Comparison of ENCODE assay signal across 10 cellular contexts in the genomic region with DNA sequence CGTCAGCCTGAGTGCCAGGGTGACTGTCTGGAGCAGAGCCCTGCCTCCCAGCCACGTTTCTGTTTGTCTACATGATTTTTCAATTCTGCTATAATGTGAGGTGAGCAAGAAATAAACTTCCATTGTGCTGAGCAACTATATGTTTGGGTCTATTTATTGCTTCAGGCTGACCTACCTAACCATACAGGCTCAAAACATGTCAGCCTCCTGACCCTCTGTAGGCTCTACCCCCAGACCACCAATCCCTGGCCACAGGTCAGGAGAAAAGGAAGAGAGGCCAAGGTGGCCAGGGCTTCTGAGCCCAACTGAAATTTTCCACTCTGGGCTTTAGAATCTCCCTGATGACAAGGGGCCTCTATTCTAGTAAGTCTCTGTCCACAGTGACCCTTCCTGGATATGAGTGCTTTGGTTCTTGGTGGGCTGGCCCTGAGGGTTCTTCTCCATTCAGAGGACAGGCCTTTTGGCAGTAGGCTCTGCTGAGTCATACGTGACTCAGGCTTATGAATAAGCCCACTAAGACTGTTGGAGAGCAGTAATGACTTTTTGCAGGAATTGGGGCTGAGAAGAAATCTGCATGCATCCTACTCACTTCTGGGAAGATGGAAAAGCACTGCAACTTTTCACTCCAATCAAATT.
A peak's percentile ranks its signal among the peaks of the same experiment; 100 is the strongest.
DNase-seq lines count a peak whose midpoint lies in the region; ATAC-seq, FAIRE-seq and TF ChIP-seq lines count a peak whose summit lies in the region.
"Had no signal": no experiment of that assay in that cellular context is flagged by ENCODE, and none has a peak within 500 bp of the region (broad histone marks: within the 10 kb centered on the region; RNA-seq: fewer than 3 reads in every experiment).

No MANE protein-coding gene starts in this region.

- TF ChIP-seq EP300 in A549 (IDR thresholded peaks at IDR 0.05), result no peak

- peak; percentile 94 to 98 for ATAC-seq in A549
- ATAC-seq in GM18511 (IDR thresholded peaks at IDR 0.05; ENCODE audit: unreplicated experiment), result no peak
- ATAC-seq in CD4-positive, alpha-beta T cell (ENCODE audit: poor library complexity), result no peak
- ATAC-seq in HG02798 (IDR thresholded peaks at IDR 0.05; ENCODE audit: poor library complexity, unreplicated experiment), result no peak
- ATAC-seq in effector memory CD8-positive, alpha-beta T cell (replicated peaks), result no peak

- H3K9ac ChIP-seq in keratinocyte (ENCODE audit: control insufficient read depth, extremely low read depth, insufficient read depth, low read length), result no peak overlapping the region

- H3K9me3 Mint-ChIP-seq in CD4-positive, alpha-beta T cell, result no peaks in the 10 kb centered on the region
- H3K9me3 Mint-ChIP-seq in effector memory CD8-positive, alpha-beta T cell, result no peaks in the 10 kb centered on the region

- no peak overlapping the region for H3K27ac Mint-ChIP-seq in CD4-positive, alpha-beta T cell
- H3K27ac Mint-ChIP-seq in effector memory CD8-positive, alpha-beta T cell, result no peak overlapping the region

- no peaks in the 10 kb centered on the region for H3K79me2 ChIP-seq in keratinocyte (ENCODE audit: control insufficient read depth, insufficient read depth, low read length)

- DNase-seq in A549 (ENCODE audit: low read depth in 1 of 2, low spot score in 1 of 2) (peak; percentile 83), HK-2 (ENCODE audit: unreplicated experiment) (peak; percentile 49), adrenal gland (peak; percentile 45 to 89 (median 78)), keratinocyte (ENCODE audit: low read depth, low spot score) (peak; percentile 61)
- no peak for DNase-seq in CD4-positive, alpha-beta T cell
- no peak for DNase-seq in effector memory CD8-positive, alpha-beta T cell
- DNase-seq: activated CD4-positive, CD25-positive, alpha-beta regulatory T cell; heart right ventricle had no signal

- H2AFZ ChIP-seq in keratinocyte (ENCODE audit: control insufficient read depth, low read length), result no peak overlapping the region

- peak overlapping the region; percentile 85 to 89 for H3K27ac ChIP-seq in A549
- H3K27ac ChIP-seq in adrenal gland, result peak overlapping the region in 2 of 5 donors; percentile 43 to 60
- H3K27ac ChIP-seq in keratinocyte (ENCODE audit: control insufficient read depth, insufficient read depth, low read length), result no peak overlapping the region
- no peak overlapping the region for H3K27ac ChIP-seq in CD4-positive, alpha-beta T cell (ENCODE audit: low read depth, low read length)

- H3K4me2 ChIP-seq in A549, result peak overlapping the region; percentile 67
- H3K4me2 ChIP-seq in keratinocyte (ENCODE audit: control insufficient read depth, extremely low read depth, insufficient read depth, low read depth, low read length), result peak overlapping the region; percentile 19

- H3K27me3 ChIP-seq in adrenal gland, result no peaks in the 10 kb centered on the region
- H3K27me3 ChIP-seq in keratinocyte (ENCODE audit: control insufficient read depth, extremely low read depth, insufficient read depth, low read length), result no peaks in the 10 kb centered on the region
- no peaks in the 10 kb centered on the region for H3K27me3 ChIP-seq in CD4-positive, alpha-beta T cell (ENCODE audit: control insufficient read depth, insufficient read depth, low read length)
- H3K27me3 ChIP-seq: heart right ventricle had no signal

- no peaks in the 10 kb centered on the region for H3K27me3 Mint-ChIP-seq in CD4-positive, alpha-beta T cell
- peaks cover 25 to 28% of the 10 kb centered on the region in 2 donors for H3K27me3 Mint-ChIP-seq in effector memory CD8-positive, alpha-beta T cell

- POLR2A ChIA-PET in A549 (lab: Yijun Ruan, JAX), result interaction anchor here (0.6 kb wide), 1 partner anchor 758 kb away, joined by 9 read pairs; no protein-coding TSS in a partner anchor
- POLR2A ChIA-PET in CD4-positive, alpha-beta T cell (lab: Charles Lee), result no interaction called here

- TF ChIP-seq CTCF in A549 (IDR thresholded peaks at IDR 0.05) (no peak), adrenal gland (IDR thresholded peaks at IDR 0.05) (no peak), keratinocyte (optimal IDR thresholded peaks at IDR 0.05 in 1 of 3, IDR thresholded peaks at IDR 0.05 in 1 of 3, conservative IDR thresholded peaks at IDR 0.05 in 1 of 3; ENCODE audit: extremely low read depth in 1 of 3, insufficient read depth in 2 of 3, low read length in 3 of 3) (no peak)
- TF ChIP-seq CTCF in CD4-positive, alpha-beta T cell (IDR thresholded peaks at IDR 0.05), result no peak

- H3K4me1 Mint-ChIP-seq in CD4-positive, alpha-beta T cell (ENCODE audit: low read depth), result no peaks in the 10 kb centered on the region
- no peaks in the 10 kb centered on the region for H3K4me1 Mint-ChIP-seq in effector memory CD8-positive, alpha-beta T cell (ENCODE audit: low read depth in 2 of 2)

- intact Hi-C loops in adrenal gland (cut with DNase I), result no loop called here
- intact Hi-C loops in CD4-positive, alpha-beta T cell (cut with DNase I, micrococcal nuclease), result no loop called here

- dilution Hi-C loops in keratinocyte (cut with MboI; ENCODE audit: extremely low pct_ligation_motif_present, low sequenced_read_pairs), result no loop called here

- H3K4me1 ChIP-seq in A549, result peaks cover 33% of the 10 kb centered on the region
- no peaks in the 10 kb centered on the region for H3K4me1 ChIP-seq in adrenal gland (replicated peaks in 1 of 2)
- peaks cover 16% of the 10 kb centered on the region for H3K4me1 ChIP-seq in keratinocyte (ENCODE audit: control insufficient read depth, extremely low read depth, insufficient read depth, low read length)

- FAIRE-seq in A549 (lab: Jason Lieb, UNC) (no peak), keratinocyte (lab: Jason Lieb, UNC) (peak; percentile 89)

- WGBS in A549 (ENCODE audit: missing lambda C conversion rate), result 33% methylated on average over 3 of the region's 3 CpGs
- WGBS in adrenal gland, 4 donors, result 47 to 69% (median 57%) methylated on average over 3 of the region's 3 CpGs

- H3K9me3 ChIP-seq in A549, result no peaks in the 10 kb centered on the region
- H3K9me3 ChIP-seq in adrenal gland (replicated peaks in 1 of 3), result no peaks in the 10 kb centered on the region
- no peaks in the 10 kb centered on the region for H3K9me3 ChIP-seq in keratinocyte (ENCODE audit: control insufficient read depth, low read depth, low read length)
- H3K9me3 ChIP-seq in CD4-positive, alpha-beta T cell (ENCODE audit: control insufficient read depth, low read length), result no peaks in the 10 kb centered on the region
- H3K9me3 ChIP-seq: heart right ventricle had no signal

- TF ChIP-seq RAD21 in A549 (conservative IDR thresholded peaks at IDR 0.05 in 1 of 2, IDR thresholded peaks at IDR 0.05 in 1 of 2), result no peak

- no peaks in the 10 kb centered on the region for H3K36me3 Mint-ChIP-seq in CD4-positive, alpha-beta T cell (ENCODE audit: low read depth)
- H3K36me3 Mint-ChIP-seq in effector memory CD8-positive, alpha-beta T cell (ENCODE audit: insufficient read depth), result no peaks in the 10 kb centered on the region

- H3K4me3 ChIP-seq in A549 (no peak overlapping the region), adrenal gland (no peak overlapping the region), keratinocyte (ENCODE audit: control insufficient read depth in 2 of 3, extremely low read depth in 1 of 3, insufficient read depth in 2 of 3, low read depth in 1 of 3, low read length in 3 of 3) (no peak overlapping the region)
- H3K4me3 ChIP-seq: heart right ventricle had no signal

- no peaks in the 10 kb centered on the region for H3K9me1 ChIP-seq in keratinocyte (ENCODE audit: control insufficient read depth, extremely low read depth, insufficient read depth, low read length)

- CTCF ChIA-PET in A549 (lab: Yijun Ruan, JAX), result no interaction called here
- CTCF ChIA-PET in CD4-positive, alpha-beta T cell (lab: Charles Lee), result no interaction called here

- no peaks in the 10 kb centered on the region for H4K20me1 ChIP-seq in keratinocyte (ENCODE audit: control insufficient read depth, extremely low read depth, insufficient read depth, low read length)

- H3K4me3 Mint-ChIP-seq in CD4-positive, alpha-beta T cell, result no peak overlapping the region
- H3K4me3 Mint-ChIP-seq in effector memory CD8-positive, alpha-beta T cell, result no peak overlapping the region

- TF ChIP-seq POLR2A in A549 (IDR thresholded peaks at IDR 0.05; ENCODE audit: low read length) (no peak), adrenal gland (IDR thresholded peaks at IDR 0.05) (no peak)

- no peaks in the 10 kb centered on the region for H3K36me3 ChIP-seq in adrenal gland (replicated peaks in 1 of 2)
- H3K36me3 ChIP-seq in keratinocyte (ENCODE audit: control insufficient read depth in 2 of 2, extremely low read depth in 1 of 2, insufficient read depth in 2 of 2, low read length in 2 of 2), result no peaks in the 10 kb centered on the region
- H3K36me3 ChIP-seq: heart right ventricle had no signal

TF ChIP-seq in A549, 52 proteins besides CTCF, POLR2A, EP300 and RAD21 (continues in another document):
- TF ChIP-seq, protein P1, sequence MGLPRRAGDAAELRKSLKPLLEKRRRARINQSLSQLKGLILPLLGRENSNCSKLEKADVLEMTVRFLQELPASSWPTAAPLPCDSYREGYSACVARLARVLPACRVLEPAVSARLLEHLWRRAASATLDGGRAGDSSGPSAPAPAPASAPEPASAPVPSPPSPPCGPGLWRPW (IDR thresholded peaks at IDR 0.05), result no peak
- TF ChIP-seq, protein P2, sequence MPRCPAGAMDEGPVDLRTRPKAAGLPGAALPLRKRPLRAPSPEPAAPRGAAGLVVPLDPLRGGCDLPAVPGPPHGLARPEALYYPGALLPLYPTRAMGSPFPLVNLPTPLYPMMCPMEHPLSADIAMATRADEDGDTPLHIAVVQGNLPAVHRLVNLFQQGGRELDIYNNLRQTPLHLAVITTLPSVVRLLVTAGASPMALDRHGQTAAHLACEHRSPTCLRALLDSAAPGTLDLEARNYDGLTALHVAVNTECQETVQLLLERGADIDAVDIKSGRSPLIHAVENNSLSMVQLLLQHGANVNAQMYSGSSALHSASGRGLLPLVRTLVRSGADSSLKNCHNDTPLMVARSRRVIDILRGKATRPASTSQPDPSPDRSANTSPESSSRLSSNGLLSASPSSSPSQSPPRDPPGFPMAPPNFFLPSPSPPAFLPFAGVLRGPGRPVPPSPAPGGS (IDR thresholded peaks at IDR 0.05), result no peak
- no peak for TF ChIP-seq HDAC2 (IDR thresholded peaks at IDR 0.05)

Comparison
In these comparisons a context has a peak if more than half of its experiments do, and no peak if none do; other contexts are left out.
1. ATAC-seq: peak in A549 (2 of 2); none in GM18511 (single experiment), CD4-positive, alpha-beta T cell (single experiment), HG02798 (single experiment) and effector memory CD8-positive, alpha-beta T cell (single experiment).
2. DNase-seq: peak in A549 (2 of 2), HK-2 (single experiment), adrenal gland (7 of 7) and keratinocyte (single experiment); none in CD4-positive, alpha-beta T cell (0 of 10) and effector memory CD8-positive, alpha-beta T cell (0 of 3).
3. H3K27ac ChIP-seq: peak in A549 (2 of 2); none in keratinocyte (single experiment) and CD4-positive, alpha-beta T cell (single experiment).